10 cellular contexts compared by ENCODE assay signal in the genomic region with DNA sequence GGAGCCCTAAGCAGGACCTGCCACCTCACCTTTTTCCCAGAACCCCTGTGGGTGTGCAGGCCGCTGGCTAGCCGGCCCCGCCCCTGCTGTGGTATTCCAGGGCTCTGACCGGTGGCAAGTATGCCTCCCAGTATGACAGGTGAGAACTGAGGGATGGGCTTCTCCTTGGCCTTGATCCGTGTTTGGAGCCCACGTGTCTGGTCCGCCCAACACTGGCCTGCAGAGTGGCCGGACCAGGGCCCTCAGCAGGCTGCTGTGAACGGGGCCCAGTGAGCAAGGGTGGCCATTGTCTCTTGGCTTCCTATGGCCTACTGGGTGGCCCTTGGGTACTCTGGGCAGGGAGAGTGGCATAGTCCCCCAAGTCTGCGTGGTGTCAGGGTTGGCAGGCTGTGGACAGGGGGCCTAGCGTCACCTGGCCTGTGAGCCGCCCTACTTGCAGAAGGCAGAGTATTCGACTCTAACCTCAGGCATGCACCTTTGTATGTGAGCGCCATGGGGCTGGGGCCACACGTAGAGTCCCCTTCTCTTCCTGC. TPM values are rescaled to one million over a fixed set of nuclear protein-coding genes. Genes with fewer than 3 reads are reported as not detected.
DNase-seq lines count a peak whose midpoint lies in the region; ATAC-seq, FAIRE-seq and TF ChIP-seq lines count a peak whose summit lies in the region.
"Had no signal": no experiment of that assay in that cellular context is flagged by ENCODE, and none has a peak within 500 bp of the region (broad histone marks: within the 10 kb centered on the region; RNA-seq: fewer than 3 reads in every experiment).

No MANE protein-coding gene starts in this region.

- peak overlapping the region in 6 of 10 donors; percentile 18 to 78 (median 42) for H3K27ac Mint-ChIP-seq in naive thymus-derived CD8-positive, alpha-beta T cell

- H3K9me3 Mint-ChIP-seq in naive thymus-derived CD8-positive, alpha-beta T cell = no peaks in the 10 kb centered on the region

- H3K4me3 ChIP-seq in AG04449 (ENCODE audit: low read depth, low read length) (peak overlapping the region; percentile 6; the same call in 1 of the 2 replicates), LNCaP clone FGC (ENCODE audit: low read depth, low read length) (peak overlapping the region; percentile 62), K562 (no peak overlapping the region)

- no peak for TF ChIP-seq EP300 in K562 (IDR thresholded peaks at IDR 0.05; ENCODE audit: low read length)

- CTCF ChIA-PET in AG04449 (lab: Yijun Ruan, JAX) (interaction anchor here (1.7 to 2.1 kb wide), 2 partner anchors 9 to 17 kb away, joined by 5 to 15 read pairs; a partner anchor contains a TSS), K562 (lab: Yijun Ruan, JAX; ENCODE audit: low intra/inter-chr PET ratio) (no interaction called here)

- DNase-seq in AG04449 (ENCODE audit: low read depth, low spot score) = no peak
- DNase-seq in LNCaP clone FGC (ENCODE audit: low read depth) = no peak
- peak in 1 of 4 experiments; percentile 20 for DNase-seq in K562 (ENCODE audit: extremely low read depth in 1 of 4, low spot score in 3 of 4)
- DNase-seq in naive thymus-derived CD8-positive, alpha-beta T cell = peak in 3 of 10 donors; percentile 1 to 58 (median 16)
- DNase-seq in NCI-H446 (lab: John Stamatoyannopoulos, UW) = no peak
- DNase-seq in stimulated activated naive CD4-positive, alpha-beta T cell treated with Interleukin-2 at 50 U/mL for 16 hours (lab: John Stamatoyannopoulos, UW) = no peak
- DNase-seq in NCI-H146 treated with DMSO at 0.1 percent for 48 hours (lab: John Stamatoyannopoulos, UW; ENCODE audit: unreplicated experiment) = no peak
- DNase-seq: NCI-H446 treated with DMSO at 0.1 percent for 48 hours had no signal

- peaks cover 36 to 59% (median 47%) of the 10 kb centered on the region in 4 donors for H3K4me1 Mint-ChIP-seq in naive thymus-derived CD8-positive, alpha-beta T cell

- in situ Hi-C loops in K562 (cut with MboI) = no loop called here

- no peak for TF ChIP-seq RAD21 in K562 (CRISPR knock-in tag; conservative IDR thresholded peaks at IDR 0.05 in 1 of 2, IDR thresholded peaks at IDR 0.05 in 1 of 2)

- H3K36me3 Mint-ChIP-seq in naive thymus-derived CD8-positive, alpha-beta T cell = peaks cover 0 to 8% (median 0%) of the 10 kb centered on the region in 3 donors

- POLR2A ChIA-PET in AG04449 (lab: Yijun Ruan, JAX) (no interaction called here), K562 (lab: Yijun Ruan, JAX) (no interaction called here)
- POLR2A ChIA-PET in naive thymus-derived CD8-positive, alpha-beta T cell (lab: Charles Lee) = interaction anchor here (0.5 to 19.2 kb wide), 3 partner anchors 11 to 456 kb away, joined by 4 to 461 read pairs (median 99); a partner anchor contains a TSS

- H3K9me1 ChIP-seq in K562 (ENCODE audit: control insufficient read depth, insufficient read depth, low read length) = no peaks in the 10 kb centered on the region

- no peaks in the 10 kb centered on the region for H3K27me3 Mint-ChIP-seq in naive thymus-derived CD8-positive, alpha-beta T cell

- H3K79me2 ChIP-seq in K562 (ENCODE audit: control insufficient read depth, insufficient read depth, low read length) = peaks cover 47% of the 10 kb centered on the region

- H3K4me2 ChIP-seq in K562 (ENCODE audit: insufficient read depth, low read length) = peak overlapping the region; percentile 77

- no peaks in the 10 kb centered on the region for H4K20me1 ChIP-seq in K562 (replicated peaks; ENCODE audit: control insufficient read depth, insufficient read depth, low read length)

- no peak overlapping the region for H3K27ac ChIP-seq in K562 (ENCODE audit: extremely low read depth, low read depth, low read length)
- H3K27ac ChIP-seq: epithelial cell of prostate had no signal

- peaks cover 13 to 71% of the 10 kb centered on the region in 2 experiments; a peak in 4 of 5 replicates for H3K4me1 ChIP-seq in K562 (replicated peaks in 1 of 2; ENCODE audit: control insufficient read depth in 2 of 2, insufficient read depth in 2 of 2, low read length in 2 of 2)

- no peak for TF ChIP-seq POLR2A in K562 (conservative IDR thresholded peaks at IDR 0.05)

- H3K9ac ChIP-seq in K562 (ENCODE audit: insufficient read depth in 1 of 2, low read depth in 2 of 2, low read length in 2 of 2) = peak overlapping the region in 1 of 2 experiments; percentile 89; a peak in 2 of 4 replicates

- H2AFZ ChIP-seq in K562 (ENCODE audit: low read depth, low read length) = no peak overlapping the region

- intact Hi-C loops in K562 (cut with micrococcal nuclease) = loop anchor here (10.0 kb wide), 1 partner anchor 55 kb away; no protein-coding TSS in a partner anchor

- no peaks in the 10 kb centered on the region for H3K27me3 ChIP-seq in K562 (ENCODE audit: control insufficient read depth in 2 of 2, insufficient read depth in 2 of 2, low read length in 2 of 2)

- no peaks in the 10 kb centered on the region for H3K9me3 ChIP-seq in K562 (replicated peaks; ENCODE audit: control insufficient read depth, insufficient read depth, low read depth, low read length)

- peak overlapping the region; percentile 55 to 92 (median 82) for H3K4me3 Mint-ChIP-seq in naive thymus-derived CD8-positive, alpha-beta T cell

- TF ChIP-seq CTCF in AG04449 (IDR thresholded peaks at IDR 0.05; ENCODE audit: insufficient read depth, low read length, missing control alignments) = no peak
- TF ChIP-seq CTCF in LNCaP clone FGC (IDR thresholded peaks at IDR 0.05; ENCODE audit: control insufficient read depth, extremely low read depth, insufficient read depth) = no peak
- no peak for TF ChIP-seq CTCF in K562 (IDR thresholded peaks at IDR 0.05 in 2 of 3, conservative IDR thresholded peaks at IDR 0.05 in 1 of 3; ENCODE audit: insufficient read depth in 2 of 3, low read depth in 1 of 3, low read length in 3 of 3)

- 55% methylated on average over 8 of the region's 15 CpGs for WGBS in K562 (ENCODE audit: insufficient coverage, low coverage, missing lambda C conversion rate)

- no TSS peak for BruUV-seq in K562 (replicated peaks; lab: Mats Ljungman, UMichigan)

- FAIRE-seq in K562 (lab: Jason Lieb, UNC) = no peak

- peaks cover 13% of the 10 kb centered on the region; the same call in 2 of the 3 replicates for H3K36me3 ChIP-seq in K562 (ENCODE audit: control insufficient read depth, insufficient read depth, low read length)

- ATAC-seq in K562 = no peak
- no peak for ATAC-seq in naive thymus-derived CD8-positive, alpha-beta T cell
- ATAC-seq in GM19455 (IDR thresholded peaks at IDR 0.05; ENCODE audit: unreplicated experiment) = no peak

RNA-seq across cellular contexts. Expression of a gene that starts 1.8 kb away (rescaled TPM):
- total RNA-seq in K562 (2011; cell fraction: chromatin; rRNA removed; ENCODE audit: low replicate concordance) = 13.5 and 56.3 TPM in 2 replicates
- 37.2 and 53.2 TPM in 2 replicates for total RNA-seq in K562 (2011; cell fraction: nucleolus; rRNA removed)
- total RNA-seq in K562 (2011; cell fraction: nucleoplasm; rRNA removed) = 20.7 and 21.8 TPM in 2 replicates
- total RNA-seq in K562 (2014; rRNA removed) (15.7 and 25.3 TPM in 2 replicates), K562 (2014; rRNA removed; fragmentation: Illumina TruSeq; extraction: Trizol) (1.7 and 2.5 TPM in 2 replicates), K562 (2015; rRNA removed; fragmentation: Illumina TruSeq; extraction: Trizol) (7.0 and 7.1 TPM in 2 replicates), K562 (2021) (38.3 and 38.7 TPM in 2 replicates)
- polyA plus RNA-seq in K562 (2011; rRNA removed) (5.5 and 10.0 TPM in 2 replicates), K562 (2014; fragmentation: Illumina TruSeq; extraction: Trizol) (5.6 and 21.3 TPM in 2 replicates), K562 (2014; fragmentation: Nextera tagmentation; extraction: Ambion mirVana) (under 1 TPM; 0.07 to 0.45 TPM), K562 (2014; rRNA removed) (21.9 and 28.2 TPM in 2 replicates)
- 12.6 and 28.4 TPM in 2 replicates for polyA plus RNA-seq in K562 (2011; cell fraction: cytosol; rRNA removed)
- 56.7 and 79.9 TPM in 2 replicates for polyA plus RNA-seq in K562 (2011; cell fraction: nucleus; rRNA removed)
- 21.9 and 55.2 TPM in 2 replicates for polyA plus RNA-seq in K562 (2012)
- 1.9 and 3.7 TPM in 2 replicates for polyA minus RNA-seq in K562 (2011; rRNA and poly(A)+ RNA removed)
- polyA minus RNA-seq in K562 (2011; cell fraction: cytosol; rRNA and poly(A)+ RNA removed) = 29.7 and 42.0 TPM in 2 replicates
- 17.6 and 18.4 TPM in 2 replicates for polyA minus RNA-seq in K562 (2011; cell fraction: nucleus; rRNA and poly(A)+ RNA removed)
- 100 to 1,000 TPM; 121 to 123 TPM for total RNA-seq in naive thymus-derived CD8-positive, alpha-beta T cell
- polyA plus RNA-seq in naive thymus-derived CD8-positive, alpha-beta T cell = 10 to 100 TPM; 17.8 to 67.0 (median 39.8) TPM

RNA-seq across cellular contexts. Expression of a gene that starts 9.9 kb away (rescaled TPM):
- 9.2 and 12.9 TPM in 2 replicates for total RNA-seq in K562 (2011; cell fraction: chromatin; rRNA removed; ENCODE audit: low replicate concordance)
- 7.8 and 10.5 TPM in 2 replicates for total RNA-seq in K562 (2011; cell fraction: nucleolus; rRNA removed)
- 11.3 and 11.6 TPM in 2 replicates for total RNA-seq in K562 (2011; cell fraction: nucleoplasm; rRNA removed)
- 5.1 and 5.6 TPM in 2 replicates for total RNA-seq in K562 (2014; rRNA removed)
- total RNA-seq in K562 (2014; rRNA removed; fragmentation: Illumina TruSeq; extraction: Trizol) = 4.2 and 5.8 TPM in 2 replicates
- total RNA-seq in K562 (2015; rRNA removed; fragmentation: Illumina TruSeq; extraction: Trizol) = 3.6 and 4.3 TPM in 2 replicates
- 3.3 and 6.3 TPM in 2 replicates for total RNA-seq in K562 (2021)
- polyA plus RNA-seq in K562 (2011; rRNA removed) = 7.5 and 8.1 TPM in 2 replicates
- polyA plus RNA-seq in K562 (2011; cell fraction: cytosol; rRNA removed) = 6.5 and 7.1 TPM in 2 replicates
- polyA plus RNA-seq in K562 (2011; cell fraction: nucleus; rRNA removed) = 6.2 and 6.6 TPM in 2 replicates
- polyA plus RNA-seq in K562 (2012) = 5.6 and 7.6 TPM in 2 replicates
- 4.1 and 4.7 TPM in 2 replicates for polyA plus RNA-seq in K562 (2014; fragmentation: Illumina TruSeq; extraction: Trizol)
- 1 to 10 TPM; 2.8 to 4.2 TPM for polyA plus RNA-seq in K562 (2014; fragmentation: Nextera tagmentation; extraction: Ambion mirVana)
- polyA plus RNA-seq in K562 (2014; rRNA removed) = 4.7 and 5.4 TPM in 2 replicates
- polyA minus RNA-seq in K562 (2011; rRNA and poly(A)+ RNA removed) = 4.2 and 5.7 TPM in 2 replicates
- 1.2 and 2.1 TPM in 2 replicates for polyA minus RNA-seq in K562 (2011; cell fraction: cytosol; rRNA and poly(A)+ RNA removed)
- 3.4 and 3.8 TPM in 2 replicates for polyA minus RNA-seq in K562 (2011; cell fraction: nucleus; rRNA and poly(A)+ RNA removed)
- 10 to 100 TPM; 23.2 to 24.0 TPM for total RNA-seq in naive thymus-derived CD8-positive, alpha-beta T cell
- polyA plus RNA-seq in naive thymus-derived CD8-positive, alpha-beta T cell = 10 to 100 TPM; 18.8 to 23.9 (median 22.9) TPM

RNA-seq across cellular contexts. Expression of a gene that starts 12.3 kb away (rescaled TPM):
- 94.4 and 106 TPM in 2 replicates for total RNA-seq in K562 (2011; cell fraction: chromatin; rRNA removed; ENCODE audit: low replicate concordance)
- total RNA-seq in K562 (2011; cell fraction: nucleolus; rRNA removed) = 48.0 and 49.5 TPM in 2 replicates
- 47.5 and 60.0 TPM in 2 replicates for total RNA-seq in K562 (2011; cell fraction: nucleoplasm; rRNA removed)
- 7.7 and 8.2 TPM in 2 replicates for total RNA-seq in K562 (2014; rRNA removed)
- total RNA-seq in K562 (2014; rRNA removed; fragmentation: Illumina TruSeq; extraction: Trizol) = 4.4 and 6.4 TPM in 2 replicates
- 10.7 and 12.3 TPM in 2 replicates for total RNA-seq in K562 (2015; rRNA removed; fragmentation: Illumina TruSeq; extraction: Trizol)
- 15.1 and 16.0 TPM in 2 replicates for total RNA-seq in K562 (2021)
- polyA plus RNA-seq in K562 (2011; rRNA removed) = 13.0 and 18.7 TPM in 2 replicates
- 13.4 and 18.3 TPM in 2 replicates for polyA plus RNA-seq in K562 (2011; cell fraction: cytosol; rRNA removed)
- polyA plus RNA-seq in K562 (2011; cell fraction: nucleus; rRNA removed) = 66.3 and 91.6 TPM in 2 replicates
- polyA plus RNA-seq in K562 (2012) = 12.3 and 19.9 TPM in 2 replicates
- 12.4 and 13.8 TPM in 2 replicates for polyA plus RNA-seq in K562 (2014; fragmentation: Illumina TruSeq; extraction: Trizol)
- polyA plus RNA-seq in K562 (2014; fragmentation: Nextera tagmentation; extraction: Ambion mirVana) = under 1 TPM; 0.75 to 0.87 TPM
- 11.7 and 11.9 TPM in 2 replicates for polyA plus RNA-seq in K562 (2014; rRNA removed)
- polyA minus RNA-seq in K562 (2011; rRNA and poly(A)+ RNA removed) = 22.6 and 23.1 TPM in 2 replicates
- polyA minus RNA-seq in K562 (2011; cell fraction: cytosol; rRNA and poly(A)+ RNA removed) = 9.9 and 13.2 TPM in 2 replicates
- 34.6 and 45.8 TPM in 2 replicates for polyA minus RNA-seq in K562 (2011; cell fraction: nucleus; rRNA and poly(A)+ RNA removed)
- 10 to 100 TPM; 69.1 to 69.7 TPM for total RNA-seq in naive thymus-derived CD8-positive, alpha-beta T cell
- 10 to 100 TPM in 2 of 3 donors, 1 to 10 TPM in 1; 9.1 to 16.8 (median 10.3) TPM for polyA plus RNA-seq in naive thymus-derived CD8-positive, alpha-beta T cell

RNA-seq across cellular contexts. Expression of a gene that starts 16.5 kb away (rescaled TPM):
- total RNA-seq in K562 (2011; cell fraction: chromatin; rRNA removed; ENCODE audit: low replicate concordance) = 47.6 and 128 TPM in 2 replicates
- total RNA-seq in K562 (2011; cell fraction: nucleolus; rRNA removed) = 79.5 and 81.2 TPM in 2 replicates
- 52.6 and 61.5 TPM in 2 replicates for total RNA-seq in K562 (2011; cell fraction: nucleoplasm; rRNA removed)
- total RNA-seq in K562 (2014; rRNA removed) = 18.6 and 24.3 TPM in 2 replicates
- 3.7 and 4.1 TPM in 2 replicates for total RNA-seq in K562 (2014; rRNA removed; fragmentation: Illumina TruSeq; extraction: Trizol)
- total RNA-seq in K562 (2015; rRNA removed; fragmentation: Illumina TruSeq; extraction: Trizol) = 10.4 and 14.5 TPM in 2 replicates
- 19.3 and 25.3 TPM in 2 replicates for total RNA-seq in K562 (2021)
- polyA plus RNA-seq in K562 (2011; rRNA removed) = 8.4 and 14.0 TPM in 2 replicates
- 8.3 and 17.5 TPM in 2 replicates for polyA plus RNA-seq in K562 (2011; cell fraction: cytosol; rRNA removed)
- 81.9 and 107 TPM in 2 replicates for polyA plus RNA-seq in K562 (2011; cell fraction: nucleus; rRNA removed)
- polyA plus RNA-seq in K562 (2012) = 11.4 and 22.7 TPM in 2 replicates
- polyA plus RNA-seq in K562 (2014; fragmentation: Illumina TruSeq; extraction: Trizol) = 4.7 and 8.9 TPM in 2 replicates
- under 1 TPM; 0.08 to 0.41 TPM for polyA plus RNA-seq in K562 (2014; fragmentation: Nextera tagmentation; extraction: Ambion mirVana)
- polyA plus RNA-seq in K562 (2014; rRNA removed) = 26.1 and 26.8 TPM in 2 replicates
- polyA minus RNA-seq in K562 (2011; rRNA and poly(A)+ RNA removed) = 3.7 and 4.6 TPM in 2 replicates
- 7.4 and 9.3 TPM in 2 replicates for polyA minus RNA-seq in K562 (2011; cell fraction: cytosol; rRNA and poly(A)+ RNA removed)
- polyA minus RNA-seq in K562 (2011; cell fraction: nucleus; rRNA and poly(A)+ RNA removed) = 26.9 and 33.0 TPM in 2 replicates
- 10 to 100 TPM; 91.1 to 93.2 TPM for total RNA-seq in naive thymus-derived CD8-positive, alpha-beta T cell
- polyA plus RNA-seq in naive thymus-derived CD8-positive, alpha-beta T cell = 10 to 100 TPM in 1 of 3 donors, 1 to 10 TPM in 2; 6.7 to 21.4 (median 9.8) TPM

RNA-seq across cellular contexts. Expression of a gene that starts 55.2 kb away (rescaled TPM):
- 0.40 and 0.76 TPM in 2 replicates for total RNA-seq in K562 (2011; cell fraction: chromatin; rRNA removed; ENCODE audit: low replicate concordance)
- total RNA-seq in K562 (2011; cell fraction: nucleolus; rRNA removed) = 0.50 and 0.53 TPM in 2 replicates
- total RNA-seq in K562 (2011; cell fraction: nucleoplasm; rRNA removed) = 0.73 TPM in 1 of 2 replicates, not detected in the other
- total RNA-seq in K562 (2014; rRNA removed) (0.50 TPM in 1 of 2 replicates, not detected in the other), K562 (2014; rRNA removed; fragmentation: Illumina TruSeq; extraction: Trizol) (0.07 TPM in 1 of 2 replicates, not detected in the other), K562 (2015; rRNA removed; fragmentation: Illumina TruSeq; extraction: Trizol) (0.29 and 0.34 TPM in 2 replicates), K562 (2021) (0.20 and 0.33 TPM in 2 replicates)
- polyA plus RNA-seq in K562 (2011; rRNA removed) (0.04 and 0.19 TPM in 2 replicates), K562 (2014; fragmentation: Illumina TruSeq; extraction: Trizol) (0.08 TPM in 1 of 2 replicates, not detected in the other), K562 (2014; fragmentation: Nextera tagmentation; extraction: Ambion mirVana) (not detected), K562 (2014; rRNA removed) (0.12 and 0.29 TPM in 2 replicates)
- polyA plus RNA-seq in K562 (2011; cell fraction: cytosol; rRNA removed) = 0.13 and 0.25 TPM in 2 replicates
- polyA plus RNA-seq in K562 (2011; cell fraction: nucleus; rRNA removed) = 1.2 TPM in 2 replicates
- polyA plus RNA-seq in K562 (2012) = 0.29 and 1.5 TPM in 2 replicates
- polyA minus RNA-seq in K562 (2011; rRNA and poly(A)+ RNA removed) = 0.11 and 0.15 TPM in 2 replicates
- polyA minus RNA-seq in K562 (2011; cell fraction: cytosol; rRNA and poly(A)+ RNA removed) = not detected in 2 replicates
- 0.13 and 0.22 TPM in 2 replicates for polyA minus RNA-seq in K562 (2011; cell fraction: nucleus; rRNA and poly(A)+ RNA removed)
- 1 to 10 TPM; 8.9 to 9.8 TPM for total RNA-seq in naive thymus-derived CD8-positive, alpha-beta T cell
- 1 to 10 TPM; 1.3 to 1.7 (median 1.6) TPM for polyA plus RNA-seq in naive thymus-derived CD8-positive, alpha-beta T cell
